In genomic region chr12:109844983-109845841, GRCh38 we compare ENCODE assay signal across 8 cellular contexts. TPM values are rescaled to one million over a fixed set of nuclear protein-coding genes. Genes with fewer than 3 reads are reported as not detected.
A peak's percentile ranks its signal among the peaks of the same experiment; 100 is the strongest.
DNase-seq lines count a peak whose midpoint lies in the region; ATAC-seq, FAIRE-seq and TF ChIP-seq lines count a peak whose summit lies in the region.

No MANE protein-coding gene starts in this region.

- no peaks in the 10 kb centered on the region for H3K36me3 ChIP-seq in CD4-positive, alpha-beta memory T cell (ENCODE audit: insufficient read depth, low read length)
- H3K36me3 ChIP-seq in NT2/D1 (ENCODE audit: insufficient read depth, insufficient read length, low read length) = no peaks in the 10 kb centered on the region

- no peak overlapping the region for H3K27ac ChIP-seq in CD4-positive, alpha-beta memory T cell (ENCODE audit: low read depth, low read length)

- H3K9me3 ChIP-seq in CD4-positive, alpha-beta memory T cell (ENCODE audit: control insufficient read depth in 1 of 2, low read length in 2 of 2) = no peaks in the 10 kb centered on the region
- H3K9me3 ChIP-seq in NT2/D1 (ENCODE audit: insufficient read depth, low read length) = no peaks in the 10 kb centered on the region

- peak; percentile 77 for ATAC-seq in GM19467 (IDR thresholded peaks at IDR 0.05; ENCODE audit: unreplicated experiment)

- no peaks in the 10 kb centered on the region for H3K9me3 Mint-ChIP-seq in CD4-positive, alpha-beta memory T cell

- FAIRE-seq in HTR-8/SVneo (lab: Jason Lieb, UNC) = peak; percentile 75

- H3K4me1 Mint-ChIP-seq in CD4-positive, alpha-beta memory T cell = peaks cover 4 to 10% (median 7%) of the 10 kb centered on the region in 4 donors

- H3K4me1 ChIP-seq in CD4-positive, alpha-beta memory T cell (ENCODE audit: insufficient read depth, low read length) = peaks cover 9% of the 10 kb centered on the region
- H3K4me1 ChIP-seq in NT2/D1 (ENCODE audit: insufficient read depth, insufficient read length) = peaks cover 11% of the 10 kb centered on the region

- TF ChIP-seq CTCF in epithelial cell of esophagus (IDR thresholded peaks at IDR 0.05; ENCODE audit: insufficient read depth, low read depth, low read length, missing control alignments) = peak; percentile 91

- POLR2A ChIA-PET in CD4-positive, alpha-beta memory T cell (lab: Charles Lee; ENCODE audit: partially characterized antibody) = interaction anchor here (1.2 kb wide), 1 partner anchor 14 kb away, joined by 5 read pairs; no protein-coding TSS in a partner anchor

- H3K9ac ChIP-seq in NT2/D1 (ENCODE audit: insufficient read length, low read depth) = no peak overlapping the region

- H3K36me3 Mint-ChIP-seq in CD4-positive, alpha-beta memory T cell = peaks cover 0 to 3% of the 10 kb centered on the region in 2 donors

- CTCF ChIA-PET in CD4-positive, alpha-beta memory T cell (lab: Charles Lee; ENCODE audit: partially characterized antibody) = interaction anchor here (0.6 to 5.4 kb wide), 54 partner anchors 9 to 586 kb away, joined by 3 to 86 read pairs (median 4); partner anchors contain the start of genes TCHP and TRPV4

- H3K27ac Mint-ChIP-seq in CD4-positive, alpha-beta memory T cell = peak overlapping the region in 2 of 7 donors; percentile 32 to 77

- H3K4me3 Mint-ChIP-seq in CD4-positive, alpha-beta memory T cell = peak overlapping the region; percentile 32 to 62 (median 51)

- H3K27me3 ChIP-seq in CD4-positive, alpha-beta memory T cell (ENCODE audit: insufficient read depth, low read length) = no peaks in the 10 kb centered on the region
- no peaks in the 10 kb centered on the region for H3K27me3 ChIP-seq in NT2/D1 (ENCODE audit: insufficient read depth, insufficient read length)

- intact Hi-C loops in CD4-positive, alpha-beta memory T cell (cut with micrococcal nuclease) = loop anchor here (1.0 kb wide), 1 partner anchor 40 kb away; no protein-coding TSS in a partner anchor

- no peaks in the 10 kb centered on the region for H3K27me3 Mint-ChIP-seq in CD4-positive, alpha-beta memory T cell

- peak overlapping the region in 1 of 2 donors; percentile 43 for H3K4me3 ChIP-seq in CD4-positive, alpha-beta memory T cell (ENCODE audit: low read length in 2 of 2)
- H3K4me3 ChIP-seq in NT2/D1 (ENCODE audit: insufficient read length, low read depth) = no peak overlapping the region
- peak overlapping the region; percentile 29 for H3K4me3 ChIP-seq in epithelial cell of esophagus (ENCODE audit: low read length)

- peak; percentile 77 to 88 (median 80) for DNase-seq in CD4-positive, alpha-beta memory T cell
- peak; percentile 90 for DNase-seq in HTR-8/SVneo (ENCODE audit: insufficient read length, low spot score)
- peak; percentile 84 for DNase-seq in NT2/D1 (ENCODE audit: low read depth, low spot score)
- peak; percentile 89 for DNase-seq in activated CD8-positive, alpha-beta memory T cell treated with anti-CD3 and anti-CD28 coated beads, Interleukin-2, amount 50 U/mL, for 4 hours
- DNase-seq in epithelial cell of esophagus (ENCODE audit: low read depth) = peak; percentile 83
- DNase-seq in myocyte (ENCODE audit: low read depth) = peak; percentile 83
- DNase-seq in stimulated activated CD8-positive, alpha-beta memory T cell treated with anti-CD3 and anti-CD28 coated beads, Interleukin-7, amount 100 ng/mL, for 1 hour (ENCODE audit: low read depth in 2 of 2) = peak; percentile 73 to 82

RNA-seq across cellular contexts. Expression of gene TRPV4, which starts 12.0 kb away (rescaled TPM):
- under 1 TPM in 1 of 2 experiments, not detected in 1; 0.17 TPM for total RNA-seq in CD4-positive, alpha-beta memory T cell
- not detected for polyA plus RNA-seq in CD4-positive, alpha-beta memory T cell
- total RNA-seq in myocyte = 0.08 and 0.31 TPM in 2 replicates
- 0.06 TPM for polyA plus RNA-seq in myocyte (2012)

RNA-seq across cellular contexts. Expression of gene GLTP, which starts 35.1 kb away (rescaled TPM):
- 10 to 100 TPM; 24.0 TPM for total RNA-seq in CD4-positive, alpha-beta memory T cell
- 10 to 100 TPM; 23.6 to 48.1 TPM for polyA plus RNA-seq in CD4-positive, alpha-beta memory T cell
- total RNA-seq in myocyte = 31.1 and 42.8 TPM in 2 replicates
- polyA plus RNA-seq in myocyte (2012) = 36.7 TPM

RNA-seq across cellular contexts. Expression of gene TCHP, which starts 54.9 kb away (rescaled TPM):
- 10 to 100 TPM; 41.4 to 45.0 TPM for total RNA-seq in CD4-positive, alpha-beta memory T cell
- 10 to 100 TPM in 1 of 2 donors, 1 to 10 TPM in 1; 3.0 to 15.7 TPM for polyA plus RNA-seq in CD4-positive, alpha-beta memory T cell
- total RNA-seq in myocyte = 11.7 and 14.2 TPM in 2 replicates
- 10.1 TPM for polyA plus RNA-seq in myocyte (2012)
